In the genomic region with DNA sequence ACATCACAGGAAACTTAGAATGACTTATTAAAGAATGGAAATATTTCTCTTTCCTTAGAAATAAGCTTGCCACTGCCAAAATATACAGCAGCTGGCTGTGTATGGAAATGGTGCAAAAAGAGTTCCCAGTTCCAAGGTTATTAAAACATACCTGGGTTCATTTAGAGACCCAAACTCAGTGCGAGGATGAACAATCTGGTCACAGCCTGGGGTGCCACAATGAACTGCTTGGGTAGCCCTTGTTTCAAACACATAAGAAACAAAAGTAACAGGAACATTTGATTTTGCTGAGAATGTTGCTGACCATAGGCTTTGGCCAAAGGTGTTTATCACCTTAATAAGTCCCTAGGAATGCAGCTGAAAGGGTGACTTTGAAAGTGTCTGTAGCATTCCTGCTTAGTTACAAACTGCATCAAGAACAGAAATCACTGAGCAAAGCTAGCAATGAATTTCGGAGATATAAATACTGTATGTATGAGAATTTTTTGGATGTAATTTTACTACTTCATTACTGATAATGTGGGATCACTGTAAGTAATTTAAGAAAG, we compare ENCODE assay signal across 1 cellular context.
TF ChIP-seq lines count a peak whose summit lies in the region.

No MANE protein-coding gene starts in this region.

TF ChIP-seq in SK-N-SH, 30 proteins besides CTCF, POLR2A, EP300 and RAD21 (continued from another document):
- TF ChIP-seq, protein P1, sequence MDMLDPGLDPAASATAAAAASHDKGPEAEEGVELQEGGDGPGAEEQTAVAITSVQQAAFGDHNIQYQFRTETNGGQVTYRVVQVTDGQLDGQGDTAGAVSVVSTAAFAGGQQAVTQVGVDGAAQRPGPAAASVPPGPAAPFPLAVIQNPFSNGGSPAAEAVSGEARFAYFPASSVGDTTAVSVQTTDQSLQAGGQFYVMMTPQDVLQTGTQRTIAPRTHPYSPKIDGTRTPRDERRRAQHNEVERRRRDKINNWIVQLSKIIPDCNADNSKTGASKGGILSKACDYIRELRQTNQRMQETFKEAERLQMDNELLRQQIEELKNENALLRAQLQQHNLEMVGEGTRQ (IDR thresholded peaks at IDR 0.05; ENCODE audit: borderline replicate concordance, low read depth, low read length), result no peak
- TF ChIP-seq SMC3 (IDR thresholded peaks at IDR 0.05; ENCODE audit: low read depth, low read length) (no peak), CHD2 (IDR thresholded peaks at IDR 0.05; ENCODE audit: low read length, partially characterized antibody) (no peak), GABPA (IDR thresholded peaks at IDR 0.05; ENCODE audit: low read depth) (no peak), ELF1 (IDR thresholded peaks at IDR 0.05) (no peak), TEAD4 (IDR thresholded peaks at IDR 0.05; ENCODE audit: borderline replicate concordance, insufficient read depth) (no peak), FOXM1 (IDR thresholded peaks at IDR 0.05; ENCODE audit: low read depth) (no peak), TCF12 (IDR thresholded peaks at IDR 0.05) (no peak), RFX5 (IDR thresholded peaks at IDR 0.05; ENCODE audit: low read length) (no peak), MXI1 (IDR thresholded peaks at IDR 0.05; ENCODE audit: low read depth, low read length) (no peak), GATA2 (CRISPR knock-in tag; IDR thresholded peaks at IDR 0.05) (no peak), SIN3A (IDR thresholded peaks at IDR 0.05; ENCODE audit: borderline replicate concordance, low read depth, low read length) (no peak), RCOR1 (IDR thresholded peaks at IDR 0.05; ENCODE audit: low read length) (no peak), NFIC (IDR thresholded peaks at IDR 0.05; ENCODE audit: borderline replicate concordance) (no peak)
- TF ChIP-seq, protein P2, sequence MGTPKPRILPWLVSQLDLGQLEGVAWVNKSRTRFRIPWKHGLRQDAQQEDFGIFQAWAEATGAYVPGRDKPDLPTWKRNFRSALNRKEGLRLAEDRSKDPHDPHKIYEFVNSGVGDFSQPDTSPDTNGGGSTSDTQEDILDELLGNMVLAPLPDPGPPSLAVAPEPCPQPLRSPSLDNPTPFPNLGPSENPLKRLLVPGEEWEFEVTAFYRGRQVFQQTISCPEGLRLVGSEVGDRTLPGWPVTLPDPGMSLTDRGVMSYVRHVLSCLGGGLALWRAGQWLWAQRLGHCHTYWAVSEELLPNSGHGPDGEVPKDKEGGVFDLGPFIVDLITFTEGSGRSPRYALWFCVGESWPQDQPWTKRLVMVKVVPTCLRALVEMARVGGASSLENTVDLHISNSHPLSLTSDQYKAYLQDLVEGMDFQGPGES (IDR thresholded peaks at IDR 0.05; ENCODE audit: low read depth, low read length), result no peak
TF ChIP-seq in SK-N-SH: peak in this region for 0.
